ENCODE assay signal across 8 cellular contexts in the genomic region with DNA sequence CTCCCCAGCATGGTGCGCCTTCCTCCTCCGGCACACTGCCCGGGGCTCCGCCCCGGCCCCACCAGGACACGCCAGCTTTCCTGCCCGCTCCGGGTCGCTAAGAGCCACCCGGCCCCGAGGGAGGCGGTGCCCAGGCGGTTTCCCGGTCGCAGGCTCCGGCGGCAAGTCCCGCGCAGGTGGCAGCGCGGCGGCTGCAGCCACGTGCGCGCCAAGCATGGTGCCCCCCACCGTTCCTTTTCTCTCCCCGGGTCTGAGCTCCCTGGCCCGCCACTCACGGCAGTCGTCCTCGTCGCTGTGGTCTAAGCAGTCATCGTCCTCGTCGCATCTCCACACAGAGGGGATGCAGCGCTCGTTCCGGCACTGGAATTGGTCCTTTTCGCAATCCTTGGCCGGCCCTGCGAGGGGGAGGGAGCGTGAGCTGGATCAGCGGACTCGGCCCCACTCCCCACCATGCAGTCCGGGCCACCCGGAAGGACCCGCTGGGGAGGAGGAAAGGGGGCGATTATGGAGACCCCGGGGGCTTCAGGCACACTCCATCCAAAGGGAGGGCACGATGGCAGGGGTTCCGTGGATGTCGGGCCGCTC. TPM values are rescaled to one million over a fixed set of nuclear protein-coding genes. Genes with fewer than 3 reads are reported as not detected.
DNase-seq lines count a peak whose midpoint lies in the region; ATAC-seq and TF ChIP-seq lines count a peak whose summit lies in the region.

No MANE protein-coding gene starts in this region.

- H3K9ac ChIP-seq in SK-N-MC (ENCODE audit: insufficient read length) (peak overlapping the region; percentile 91), mesenchymal stem cell (ENCODE audit: low read length) (peak overlapping the region; percentile 84)

- peak overlapping the region in 1 of 2 experiments; percentile 97 for H3K23ac ChIP-seq in mesenchymal stem cell (ENCODE audit: low read length in 2 of 2)

- H3K4me3 ChIP-seq in SK-N-MC = peak overlapping the region; percentile 99
- peak overlapping the region; percentile 69 to 89 for H3K4me3 ChIP-seq in mesenchymal stem cell (ENCODE audit: insufficient read depth in 1 of 2, low read depth in 1 of 2, low read length in 2 of 2)
- H3K4me3 ChIP-seq in upper lobe of right lung = peak overlapping the region; percentile 76

- peak overlapping the region in 1 of 2 experiments; percentile 53 for H3K14ac ChIP-seq in mesenchymal stem cell (ENCODE audit: low read length in 2 of 2)

- peaks cover 40% of the 10 kb centered on the region for H3K36me3 ChIP-seq in SK-N-MC (ENCODE audit: insufficient read depth, low read length)
- peaks cover 6 to 17% of the 10 kb centered on the region in 2 experiments for H3K36me3 ChIP-seq in mesenchymal stem cell (ENCODE audit: control insufficient read depth in 1 of 2, insufficient read depth in 2 of 2, low read depth in 1 of 2, low read length in 2 of 2)
- no peaks in the 10 kb centered on the region for H3K36me3 ChIP-seq in upper lobe of right lung

- H3K27ac ChIP-seq in SK-N-MC (peak overlapping the region; percentile 81), mesenchymal stem cell (ENCODE audit: low read length, poor library complexity, severe bottlenecking) (no peak overlapping the region), upper lobe of right lung (no peak overlapping the region)

- peak overlapping the region in 1 of 2 experiments; percentile 94 for H3K18ac ChIP-seq in mesenchymal stem cell (ENCODE audit: low read depth in 1 of 2, low read length in 2 of 2)

- peak overlapping the region; percentile 99 for H3K4me2 ChIP-seq in mesenchymal stem cell (ENCODE audit: low read length, poor library complexity, severe bottlenecking)

- peak overlapping the region; percentile 37 for H2BK15ac ChIP-seq in mesenchymal stem cell (ENCODE audit: low read depth, poor library complexity, severe bottlenecking)

- H2BK12ac ChIP-seq in mesenchymal stem cell (ENCODE audit: low read length in 2 of 2) = peak overlapping the region in 1 of 2 experiments; percentile 4

- peak overlapping the region; percentile 56 for H2BK120ac ChIP-seq in mesenchymal stem cell (ENCODE audit: low read depth, low read length)

- no peak overlapping the region for H2AK5ac ChIP-seq in mesenchymal stem cell (ENCODE audit: low read length, severe bottlenecking)

- H3K4ac ChIP-seq in mesenchymal stem cell (ENCODE audit: low read depth in 1 of 2, low read length in 2 of 2) = peak overlapping the region in 1 of 2 experiments; percentile 22

- intact Hi-C loops in upper lobe of right lung (cut with DNase I) = no loop called here

- peak; percentile 39 for ATAC-seq in GM19395 (IDR thresholded peaks at IDR 0.05; ENCODE audit: unreplicated experiment)
- peak; percentile 20 for ATAC-seq in HG03354 (IDR thresholded peaks at IDR 0.05; ENCODE audit: poor library complexity, severe bottlenecking, unreplicated experiment)
- peak; percentile 50 for ATAC-seq in upper lobe of right lung

- peak overlapping the region; percentile 60 for H2AFZ ChIP-seq in mesenchymal stem cell (ENCODE audit: low read depth, low read length)

- peak; percentile 64 for DNase-seq in ELF-1 (ENCODE audit: low read depth, low spot score)
- no peak for DNase-seq in SK-N-MC (ENCODE audit: low read depth, low spot score)
- peak; percentile 81 for DNase-seq in chondrocyte (ENCODE audit: low spot score)
- DNase-seq in mesenchymal stem cell = peak; percentile 53
- peak; percentile 78 for DNase-seq in upper lobe of right lung
- DNase-seq in SK-N-DZ (ENCODE audit: low spot score) = no peak

- peak overlapping the region; percentile 73 for H4K91ac ChIP-seq in mesenchymal stem cell (ENCODE audit: low read length)

- peaks cover 14% of the 10 kb centered on the region for H3K79me1 ChIP-seq in mesenchymal stem cell (replicated peaks; ENCODE audit: low read length, poor library complexity, severe bottlenecking)

- H3K4me1 ChIP-seq in mesenchymal stem cell (ENCODE audit: control insufficient read depth, insufficient read depth, low read depth, low read length) = peaks cover 25% of the 10 kb centered on the region
- H3K4me1 ChIP-seq in upper lobe of right lung = peaks cover 23% of the 10 kb centered on the region

- no peak overlapping the region for H4K8ac ChIP-seq in mesenchymal stem cell (ENCODE audit: low read length)

- H3K27ac Mint-ChIP-seq in chondrocyte (ENCODE audit: unreplicated experiment) = peak overlapping the region; percentile 76

- H3K4me1 Mint-ChIP-seq in chondrocyte (ENCODE audit: low read depth) = peaks cover 14% of the 10 kb centered on the region

- no peaks in the 10 kb centered on the region for H3K9me3 ChIP-seq in SK-N-MC (ENCODE audit: low read depth, low read length)
- H3K9me3 ChIP-seq in mesenchymal stem cell (ENCODE audit: control insufficient read depth, low read length) = no peaks in the 10 kb centered on the region
- H3K9me3 ChIP-seq in upper lobe of right lung = no peaks in the 10 kb centered on the region

- no peaks in the 10 kb centered on the region for H3K9me3 Mint-ChIP-seq in chondrocyte (ENCODE audit: low read depth)

- TF ChIP-seq CTCF in chondrocyte (IDR thresholded peaks at IDR 0.05) (no peak), upper lobe of right lung (IDR thresholded peaks at IDR 0.05) (no peak)

- 0% methylated on average over 53 of the region's 53 CpGs for WGBS in mesenchymal stem cell

- H3K36me3 Mint-ChIP-seq in chondrocyte (ENCODE audit: low read depth) = peaks cover 7% of the 10 kb centered on the region

- H3K27me3 ChIP-seq in mesenchymal stem cell (ENCODE audit: control insufficient read depth in 1 of 2, insufficient read depth in 1 of 2, low read length in 2 of 2) = no peaks in the 10 kb centered on the region
- no peaks in the 10 kb centered on the region for H3K27me3 ChIP-seq in upper lobe of right lung

- no peak overlapping the region for H2BK5ac ChIP-seq in mesenchymal stem cell (ENCODE audit: low read depth, low read length, poor library complexity, severe bottlenecking)

- H3K27me3 Mint-ChIP-seq in chondrocyte (ENCODE audit: low read depth) = no peaks in the 10 kb centered on the region

- peak overlapping the region; percentile 86 for H3K4me3 Mint-ChIP-seq in chondrocyte (ENCODE audit: unreplicated experiment)

RNA-seq across cellular contexts. Expression of gene LRP8, which starts 1.2 kb away (rescaled TPM):
- total RNA-seq in chondrocyte = 7.1 to 14.5 TPM (median 8.3 TPM) in 3 replicates
- polyA plus RNA-seq in mesenchymal stem cell (2013, experiment 1 of 2) = 19.5 TPM
- 17.4 TPM for polyA plus RNA-seq in mesenchymal stem cell (2013, experiment 2 of 2)
- total RNA-seq in upper lobe of right lung = 11.6 TPM
- 12.7 and 13.1 TPM in 2 replicates for polyA plus RNA-seq in SK-N-DZ (2014; cell fraction: cytosol; rRNA removed)
- polyA plus RNA-seq in SK-N-DZ (2014; cell fraction: nucleus; rRNA removed) = 25.9 and 38.3 TPM in 2 replicates

Comparison
In these comparisons a context has a peak if more than half of its experiments do, and no peak if none do; other contexts are left out.
1. DNase-seq: peak in ELF-1 (single experiment), chondrocyte (single experiment), mesenchymal stem cell (single experiment) and upper lobe of right lung (single experiment); none in SK-N-MC (single experiment) and SK-N-DZ (single experiment).
2. Peak in every context shown above with its lines, with median percentiles within 50 percentile points of each other: ATAC-seq and H3K4me3 ChIP-seq.